Comparison of ENCODE assay signal across 30 cellular contexts in genomic region chr6:127567476-127567875, GRCh38. TPM values are rescaled to one million over a fixed set of nuclear protein-coding genes. Genes with fewer than 3 reads are reported as not detected.
"Had no signal": no experiment of that assay in that cellular context is flagged by ENCODE, and none has a peak within 500 bp of the region (broad histone marks: within the 10 kb centered on the region; RNA-seq: fewer than 3 reads in every experiment).

No MANE protein-coding gene starts in this region.

- H3K27me3 ChIP-seq: neural progenitor cell, ovary, spleen, suprapubic skin, testis, tibial artery, transverse colon, upper lobe of right lung, uterus had no signal

- ATAC-seq: natural killer cell; psoas muscle; right cardiac atrium; sciatic nerve; stimulated activated memory B cell treated with anti-CD40 and anti-IgM and Interleukin-4, amounts not matched to agents 10 μg/mL and 1 μg/mL and 100 μg/mL, for 72 hours; stimulated activated naive CD8-positive, alpha-beta T cell treated with anti-CD3 and anti-CD28 coated beads, Interleukin-15, amount 100 ng/mL, for 72 hours; stimulated activated naive CD8-positive, alpha-beta T cell treated with anti-CD3 and anti-CD28 coated beads, Interleukin-15, Interleukin-2, amounts not matched to agents 100 U/mL and 50 U/mL, for 24 hours; upper lobe of right lung had no signal

- DNase-seq: natural killer cell; occipital lobe; ovary; posterior cingulate gyrus; psoas muscle; right cardiac atrium; spleen; stimulated activated CD4-positive, alpha-beta T cell treated with anti-CD3 and anti-CD28 coated beads, Interleukin-12 subunit alpha, Interleukin-12 subunit beta, amount 100 ng/mL, for 4 hours; stimulated activated CD4-positive, alpha-beta T cell treated with anti-CD3 and anti-CD28 coated beads, Interleukin-1b, Interleukin-23, amount 100 ng/mL, for 48 hours; stimulated activated CD4-positive, alpha-beta T cell treated with anti-CD3 and anti-CD28 coated beads, Interleukin-4, amount 100 ng/mL, for 1 hour; stimulated activated CD4-positive, alpha-beta T cell treated with anti-CD3 and anti-CD28 coated beads, Interleukin-4, amount 100 ng/mL, for 4 hours; stimulated activated CD8-positive, alpha-beta memory T cell treated with anti-CD3 and anti-CD28 coated beads, Interleukin-4, amount 100 ng/mL, for 48 hours; stimulated activated naive CD4-positive, alpha-beta T cell; stimulated activated naive CD8-positive, alpha-beta T cell treated with anti-CD3 and anti-CD28 coated beads, Interleukin-15, amount 100 ng/mL, for 72 hours; stimulated activated naive CD8-positive, alpha-beta T cell treated with anti-CD3 and anti-CD28 coated beads, Interleukin-15, Interleukin-2, amounts not matched to agents 100 U/mL and 50 U/mL, for 24 hours; substantia nigra; testis; tibial artery; transverse colon; upper lobe of right lung; uterus had no signal

- H3K27ac ChIP-seq: neural progenitor cell, ovary, parathyroid adenoma, psoas muscle, skin epidermis, spleen, suprapubic skin, testis, tibial artery, transverse colon, upper lobe of right lung, uterus had no signal

- H2AFZ ChIP-seq: neural progenitor cell, parathyroid adenoma had no signal

- H3K4me3 ChIP-seq: neural progenitor cell, ovary, psoas muscle, skin epidermis, smooth muscle cell, spleen, suprapubic skin, testis, tibial artery, transverse colon, upper lobe of right lung, uterus had no signal

- H3K4me1 ChIP-seq: neural progenitor cell, parathyroid adenoma, psoas muscle, suprapubic skin, testis, tibial artery, transverse colon, upper lobe of right lung, uterus had no signal

- H3K36me3 ChIP-seq: neural progenitor cell, ovary, spleen, suprapubic skin, tibial artery, transverse colon, upper lobe of right lung, uterus had no signal

- H3K9me3 ChIP-seq: ovary, psoas muscle, spleen, suprapubic skin, testis, tibial artery, transverse colon, upper lobe of right lung, uterus had no signal

- H3K79me2 ChIP-seq: parathyroid adenoma had no signal

- H3K9ac ChIP-seq: neural progenitor cell, parathyroid adenoma had no signal

- H3K4me2 ChIP-seq: neural progenitor cell, smooth muscle cell had no signal

RNA-seq across cellular contexts. Expression of gene C6orf58, which starts 9.5 kb away (rescaled TPM):
- total RNA-seq: natural killer cell, progenitor cell of endocrine pancreas, psoas muscle, right cardiac atrium, sciatic nerve, smooth muscle cell, spleen, suprapubic skin, testis, transverse colon, upper lobe of right lung, urinary bladder had no signal
- polyA plus RNA-seq: ovary, psoas muscle, right cardiac atrium, smooth muscle cell, urinary bladder had no signal
